Comparison of ENCODE assay signal across 1 cellular context in genomic region chr9:128702445-128702948, GRCh38.
TF ChIP-seq lines count a peak whose summit lies in the region.

TSS of gene PKN3 (plus strand) at chr9:128702503. CDS start at chr9:128702916, 413 bp downstream.

TF ChIP-seq in K562, 482 proteins besides CTCF, POLR2A, EP300 and RAD21 (continued from another document and continues in another):
- TF ChIP-seq PBX2 (CRISPR knock-in tag; IDR thresholded peaks at IDR 0.05; ENCODE audit: low read depth): no peak
- no peak for TF ChIP-seq PBX2 (tag; conservative IDR thresholded peaks at IDR 0.05; ENCODE audit: low read depth)
- no peak for TF ChIP-seq PURB (CRISPR knock-in tag; IDR thresholded peaks at IDR 0.05; ENCODE audit: low read depth)
- TF ChIP-seq CEBPG (CRISPR knock-in tag; IDR thresholded peaks at IDR 0.05): no peak
- no peak for TF ChIP-seq CEBPG (tag; conservative IDR thresholded peaks at IDR 0.05 in 1 of 2, IDR thresholded peaks at IDR 0.05 in 1 of 2)
- 0 out of 2 replicates have a peak, but pooled peaks have one; percentile 48 for TF ChIP-seq XRCC5 (IDR thresholded peaks at IDR 0.05; ENCODE audit: low read depth, low read length)
- TF ChIP-seq FOXK1 (CRISPR knock-in tag; IDR thresholded peaks at IDR 0.05; ENCODE audit: borderline replicate concordance): no peak
- no peak for TF ChIP-seq HNRNPLL (IDR thresholded peaks at IDR 0.05; ENCODE audit: low read depth, low read length, poor library complexity, severe bottlenecking)
- peak; percentile 59; the same call in 1 of the 2 replicates for TF ChIP-seq TOE1 (IDR thresholded peaks at IDR 0.05; ENCODE audit: borderline replicate concordance)
- TF ChIP-seq TOE1 (CRISPR knock-in tag; IDR thresholded peaks at IDR 0.05; ENCODE audit: borderline replicate concordance, low read depth): no peak
- TF ChIP-seq ZNF124 (CRISPR knock-in tag; IDR thresholded peaks at IDR 0.05): no peak
- no peak for TF ChIP-seq ZBTB17 (CRISPR knock-in tag; IDR thresholded peaks at IDR 0.05)
- no peak; the same call in 1 of the 2 replicates for TF ChIP-seq FOXP4 (CRISPR knock-in tag; IDR thresholded peaks at IDR 0.05; ENCODE audit: borderline replicate concordance)
- TF ChIP-seq NFXL1 (CRISPR knock-in tag; IDR thresholded peaks at IDR 0.05): no peak
- no peak for TF ChIP-seq USF2 (CRISPR knock-in tag; IDR thresholded peaks at IDR 0.05)
- no peak for TF ChIP-seq ZNF75A (CRISPR knock-in tag; IDR thresholded peaks at IDR 0.05)
- TF ChIP-seq SREBF2 (CRISPR knock-in tag; IDR thresholded peaks at IDR 0.05): no peak
- no peak for TF ChIP-seq MYBL2 (IDR thresholded peaks at IDR 0.05; ENCODE audit: low read depth)
- TF ChIP-seq MYBL2 (CRISPR knock-in tag; IDR thresholded peaks at IDR 0.05; ENCODE audit: borderline replicate concordance): no peak
- no peak for TF ChIP-seq ZNF79 (CRISPR knock-in tag; IDR thresholded peaks at IDR 0.05; ENCODE audit: low read depth)
- TF ChIP-seq ARID3B (CRISPR knock-in tag; IDR thresholded peaks at IDR 0.05; ENCODE audit: borderline replicate concordance): no peak
- no peak for TF ChIP-seq ZBTB2 (IDR thresholded peaks at IDR 0.05)
- no peak for TF ChIP-seq TFE3 (CRISPR knock-in tag; IDR thresholded peaks at IDR 0.05)
- TF ChIP-seq MBD2 (IDR thresholded peaks at IDR 0.05; ENCODE audit: borderline replicate concordance, low read depth): no peak
- TF ChIP-seq ZNF274 (IDR thresholded peaks at IDR 0.05; ENCODE audit: borderline replicate concordance, low read depth, low read length): no peak
- TF ChIP-seq DNMT1 (IDR thresholded peaks at IDR 0.05): no peak
- TF ChIP-seq MAFG (tag; conservative IDR thresholded peaks at IDR 0.05): no peak
- TF ChIP-seq HSF4 (CRISPR knock-in tag; IDR thresholded peaks at IDR 0.05; ENCODE audit: borderline replicate concordance): no peak
- no peak for TF ChIP-seq ZNF311 (CRISPR knock-in tag; IDR thresholded peaks at IDR 0.05)
- peak; percentile 80 for TF ChIP-seq CTCFL (IDR thresholded peaks at IDR 0.05; ENCODE audit: borderline replicate concordance, insufficient read depth, low read depth, low read length, poor library complexity, severe bottlenecking)
- no peak for TF ChIP-seq OTX1 (CRISPR knock-in tag; IDR thresholded peaks at IDR 0.05)
- TF ChIP-seq SAFB (IDR thresholded peaks at IDR 0.05; ENCODE audit: borderline replicate concordance, low read depth, low read length): peak; percentile 83
- TF ChIP-seq SMARCA4 (IDR thresholded peaks at IDR 0.05): peak; percentile 59; the same call in 1 of the 2 replicates
- no peak for TF ChIP-seq CREB5 (CRISPR knock-in tag; IDR thresholded peaks at IDR 0.05)
- no peak for TF ChIP-seq HOXB6 (CRISPR knock-in tag; IDR thresholded peaks at IDR 0.05; ENCODE audit: borderline replicate concordance)
- TF ChIP-seq ZNF589 (CRISPR knock-in tag; IDR thresholded peaks at IDR 0.05; ENCODE audit: low read depth): no peak
- TF ChIP-seq FOXK2 (conservative IDR thresholded peaks at IDR 0.05 in 1 of 2, IDR thresholded peaks at IDR 0.05 in 1 of 2; ENCODE audit: low read depth in 2 of 2): no peak
- TF ChIP-seq ZNF395 (CRISPR knock-in tag; IDR thresholded peaks at IDR 0.05): no peak
- TF ChIP-seq E2F3 (CRISPR knock-in tag; IDR thresholded peaks at IDR 0.05): peak; percentile 41; the same call in 1 of the 2 replicates
- 0 out of 2 replicates have a peak, but pooled peaks have one; percentile 21 for TF ChIP-seq GATAD2A (IDR thresholded peaks at IDR 0.05)
- TF ChIP-seq BHLHE40 (IDR thresholded peaks at IDR 0.05; ENCODE audit: low read length): no peak
- no peak for TF ChIP-seq ZNF232 (CRISPR knock-in tag; IDR thresholded peaks at IDR 0.05)
- no peak for TF ChIP-seq ZNF57 (CRISPR knock-in tag; IDR thresholded peaks at IDR 0.05)
- peak; percentile 71 for TF ChIP-seq ELF1 (tag; IDR thresholded peaks at IDR 0.05)
- TF ChIP-seq CSDE1 (IDR thresholded peaks at IDR 0.05): no peak
- peak; percentile 23 for TF ChIP-seq CREB1 (IDR thresholded peaks at IDR 0.05)
- TF ChIP-seq CREB1 (CRISPR knock-in tag; IDR thresholded peaks at IDR 0.05): no peak; the same call in 1 of the 2 replicates
- TF ChIP-seq KAT7 (CRISPR knock-in tag; IDR thresholded peaks at IDR 0.05; ENCODE audit: borderline replicate concordance): peak; percentile 58; the same call in 1 of the 2 replicates
- no peak for TF ChIP-seq CBX5 (IDR thresholded peaks at IDR 0.05; ENCODE audit: borderline replicate concordance, low read depth)
- TF ChIP-seq KHSRP (IDR thresholded peaks at IDR 0.05): no peak
- TF ChIP-seq E2F6 (IDR thresholded peaks at IDR 0.05; ENCODE audit: borderline replicate concordance in 1 of 2, extremely low read depth in 1 of 2, insufficient read depth in 1 of 2, insufficient read length in 1 of 2, low read depth in 1 of 2, low read length in 1 of 2, poor library complexity in 1 of 2, severe bottlenecking in 1 of 2): peak in 1 of 2 experiments; percentile 46
- no peak for TF ChIP-seq CBFB (CRISPR knock-in tag; IDR thresholded peaks at IDR 0.05)
- no peak for TF ChIP-seq SP1 (CRISPR knock-in tag; IDR thresholded peaks at IDR 0.05)
- TF ChIP-seq ZNF140 (CRISPR knock-in tag; IDR thresholded peaks at IDR 0.05): no peak
- TF ChIP-seq BDP1 (IDR thresholded peaks at IDR 0.05; ENCODE audit: insufficient read depth, insufficient read length): no peak
- no peak for TF ChIP-seq ATF1 (CRISPR knock-in tag; IDR thresholded peaks at IDR 0.05)
- TF ChIP-seq ATF1 (tag; IDR thresholded peaks at IDR 0.05): peak; percentile 47; the same call in 1 of the 2 replicates
